In genomic region chr1:205810448-205811157, GRCh38 we compare ENCODE assay signal across 10 cellular contexts. TPM values are rescaled to one million over a fixed set of nuclear protein-coding genes. Genes with fewer than 3 reads are reported as not detected.
DNase-seq lines count a peak whose midpoint lies in the region; ATAC-seq and TF ChIP-seq lines count a peak whose summit lies in the region.
"Had no signal": no experiment of that assay in that cellular context is flagged by ENCODE, and none has a peak within 500 bp of the region (broad histone marks: within the 10 kb centered on the region; RNA-seq: fewer than 3 reads in every experiment).

No MANE protein-coding gene starts in this region.

- H3K36me3 Mint-ChIP-seq in activated CD8-positive, alpha-beta T cell treated with anti-CD3 and anti-CD28 coated beads for 36 hours (ENCODE audit: low read depth): peaks cover 35% of the 10 kb centered on the region
- H3K36me3 Mint-ChIP-seq in activated CD8-positive, alpha-beta T cell treated with anti-CD3 and anti-CD28 coated beads, Interleukin-2, amount 10 ng/mL, durations not matched to agents 7 days and 5 days (ENCODE audit: low read depth): peaks cover 10% of the 10 kb centered on the region
- peaks cover 10% of the 10 kb centered on the region for H3K36me3 Mint-ChIP-seq in activated CD4-positive, alpha-beta T cell treated with anti-CD3 and anti-CD28 coated beads, Interleukin-2, amount 10 ng/mL, durations not matched to agents 7 days and 5 days (ENCODE audit: low read depth)

- no peaks in the 10 kb centered on the region for H3K27me3 Mint-ChIP-seq in activated CD8-positive, alpha-beta T cell treated with anti-CD3 and anti-CD28 coated beads for 36 hours
- peaks cover 7% of the 10 kb centered on the region for H3K27me3 Mint-ChIP-seq in activated CD8-positive, alpha-beta T cell treated with anti-CD3 and anti-CD28 coated beads, Interleukin-2, amount 10 ng/mL, durations not matched to agents 7 days and 5 days (ENCODE audit: low read depth)
- H3K27me3 Mint-ChIP-seq in activated CD4-positive, alpha-beta T cell treated with anti-CD3 and anti-CD28 coated beads, Interleukin-2, amount 10 ng/mL, durations not matched to agents 7 days and 5 days: peaks cover 9% of the 10 kb centered on the region

- no peaks in the 10 kb centered on the region for H3K27me3 ChIP-seq in Panc1 (ENCODE audit: control insufficient read depth, insufficient read depth, low read length)
- H3K27me3 ChIP-seq in skeletal muscle tissue (ENCODE audit: control insufficient read depth in 3 of 3, insufficient read depth in 3 of 3, low read length in 3 of 3): no peaks in the 10 kb centered on the region

- CTCF ChIA-PET in activated CD8-positive, alpha-beta T cell treated with anti-CD3 and anti-CD28 coated beads for 36 hours (lab: Charles Lee): interaction anchor here (1.0 to 3.5 kb wide), 6 partner anchors 19 to 167 kb away, joined by 3 to 16 read pairs (median 7); no protein-coding TSS in a partner anchor
- CTCF ChIA-PET in activated CD8-positive, alpha-beta T cell treated with anti-CD3 and anti-CD28 coated beads, Interleukin-2, amount 10 ng/mL, durations not matched to agents 7 days and 5 days (lab: Charles Lee): interaction anchor here (0.5 to 1.6 kb wide), 9 partner anchors 11 to 167 kb away, joined by 3 to 5 read pairs (median 4); partner anchors contain the start of gene RAB29
- CTCF ChIA-PET in Panc1 (lab: Charles Lee): interaction anchor here (1.0 kb wide), 1 partner anchor 19 kb away, joined by 4 read pairs; no protein-coding TSS in a partner anchor
- CTCF ChIA-PET in activated CD4-positive, alpha-beta T cell treated with anti-CD3 and anti-CD28 coated beads, Interleukin-2, amount 10 ng/mL, durations not matched to agents 7 days and 5 days (lab: Charles Lee): interaction anchor here (0.6 to 1.8 kb wide), 4 partner anchors 11 to 414 kb away, joined by 3 to 5 read pairs (median 4); no protein-coding TSS in a partner anchor

- intact Hi-C loops in activated CD8-positive, alpha-beta T cell treated with anti-CD3 and anti-CD28 coated beads for 36 hours (cut with micrococcal nuclease): no loop called here
- intact Hi-C loops in Panc1 (cut with micrococcal nuclease; ENCODE audit: unreplicated experiment) (no loop called here), left colon (cut with DNase I, micrococcal nuclease) (no loop called here)

- BruUV-seq in Panc1 (replicated peaks; lab: Mats Ljungman, UMichigan): no TSS peak

- in situ Hi-C loops in Panc1 (cut with HindIII; ENCODE audit: low pct_unique_long_range_greater_than_20kb, low sequenced_read_pairs): no loop called here

- no peaks in the 10 kb centered on the region; the same call in 1 of the 2 replicates for H3K36me3 ChIP-seq in Panc1 (ENCODE audit: control insufficient read depth, insufficient read depth, low read length)
- peaks cover 0 to 30% (median 6%) of the 10 kb centered on the region in 3 donors for H3K36me3 ChIP-seq in skeletal muscle tissue (ENCODE audit: control insufficient read depth in 3 of 3, insufficient read depth in 3 of 3, low read length in 3 of 3)

- peak overlapping the region; percentile 4 for H3K4me3 Mint-ChIP-seq in activated CD8-positive, alpha-beta T cell treated with anti-CD3 and anti-CD28 coated beads for 36 hours
- no peak overlapping the region for H3K4me3 Mint-ChIP-seq in activated CD8-positive, alpha-beta T cell treated with anti-CD3 and anti-CD28 coated beads, Interleukin-2, amount 10 ng/mL, durations not matched to agents 7 days and 5 days
- H3K4me3 Mint-ChIP-seq in activated CD4-positive, alpha-beta T cell treated with anti-CD3 and anti-CD28 coated beads, Interleukin-2, amount 10 ng/mL, durations not matched to agents 7 days and 5 days: no peak overlapping the region

- no peak for TF ChIP-seq CTCF in activated CD8-positive, alpha-beta T cell treated with anti-CD3 and anti-CD28 coated beads for 36 hours (IDR thresholded peaks at IDR 0.05)
- TF ChIP-seq CTCF in Panc1 (IDR thresholded peaks at IDR 0.05) (peak; percentile 28; the same call in 1 of the 2 replicates), epithelial cell of proximal tubule (conservative IDR thresholded peaks at IDR 0.05; ENCODE audit: low read depth, low read length) (peak; percentile 52)

- H3K4me3 ChIP-seq in Panc1 (ENCODE audit: low read depth in 2 of 2, low read length in 2 of 2) (no peak overlapping the region), epithelial cell of proximal tubule (ENCODE audit: low read depth, low read length) (peak overlapping the region; percentile 37), skeletal muscle tissue (ENCODE audit: low read length in 3 of 3) (peak overlapping the region; percentile 73 to 91 (median 81))

- H3K27ac Mint-ChIP-seq in activated CD8-positive, alpha-beta T cell treated with anti-CD3 and anti-CD28 coated beads for 36 hours: no peak overlapping the region
- no peak overlapping the region for H3K27ac Mint-ChIP-seq in activated CD8-positive, alpha-beta T cell treated with anti-CD3 and anti-CD28 coated beads, Interleukin-2, amount 10 ng/mL, durations not matched to agents 7 days and 5 days
- no peak overlapping the region for H3K27ac Mint-ChIP-seq in activated CD4-positive, alpha-beta T cell treated with anti-CD3 and anti-CD28 coated beads, Interleukin-2, amount 10 ng/mL, durations not matched to agents 7 days and 5 days

- ATAC-seq in activated CD8-positive, alpha-beta T cell treated with anti-CD3 and anti-CD28 coated beads for 36 hours: no peak
- no peak for ATAC-seq in activated CD8-positive, alpha-beta T cell treated with anti-CD3 and anti-CD28 coated beads, Interleukin-2, amount 10 ng/mL, durations not matched to agents 7 days and 5 days
- ATAC-seq in Panc1 (no peak), left colon (no peak)

- peak overlapping the region; percentile 90 to 98 (median 92) for H3K9ac ChIP-seq in skeletal muscle tissue (ENCODE audit: low read depth in 1 of 3, low read length in 3 of 3)

- no peaks in the 10 kb centered on the region for H3K9me3 Mint-ChIP-seq in activated CD8-positive, alpha-beta T cell treated with anti-CD3 and anti-CD28 coated beads for 36 hours
- no peaks in the 10 kb centered on the region for H3K9me3 Mint-ChIP-seq in activated CD8-positive, alpha-beta T cell treated with anti-CD3 and anti-CD28 coated beads, Interleukin-2, amount 10 ng/mL, durations not matched to agents 7 days and 5 days (ENCODE audit: insufficient read depth)
- no peaks in the 10 kb centered on the region for H3K9me3 Mint-ChIP-seq in activated CD4-positive, alpha-beta T cell treated with anti-CD3 and anti-CD28 coated beads, Interleukin-2, amount 10 ng/mL, durations not matched to agents 7 days and 5 days

- POLR2A ChIA-PET in activated CD8-positive, alpha-beta T cell treated with anti-CD3 and anti-CD28 coated beads for 36 hours (lab: Charles Lee): interaction anchor here (0.9 kb wide), 1 partner anchor 35 kb away, joined by 3 read pairs; the partner anchor contains the start of gene RAB29
- POLR2A ChIA-PET in activated CD8-positive, alpha-beta T cell treated with anti-CD3 and anti-CD28 coated beads, Interleukin-2, amount 10 ng/mL, durations not matched to agents 7 days and 5 days (lab: Charles Lee): no interaction called here
- POLR2A ChIA-PET in Panc1 (lab: Charles Lee): no interaction called here
- POLR2A ChIA-PET in activated CD4-positive, alpha-beta T cell treated with anti-CD3 and anti-CD28 coated beads, Interleukin-2, amount 10 ng/mL, durations not matched to agents 7 days and 5 days (lab: Charles Lee): interaction anchor here (0.6 kb wide), 1 partner anchor 78 kb away, joined by 3 read pairs; no protein-coding TSS in a partner anchor

- no peak for DNase-seq in activated CD8-positive, alpha-beta T cell treated with anti-CD3 and anti-CD28 coated beads for 36 hours
- DNase-seq in activated CD8-positive, alpha-beta T cell treated with anti-CD3 and anti-CD28 coated beads, Interleukin-2, amount 10 ng/mL, durations not matched to agents 7 days and 5 days: no peak
- DNase-seq in Panc1 (ENCODE audit: low read depth, low spot score) (no peak), epithelial cell of proximal tubule (ENCODE audit: low read depth) (no peak), left colon (no peak), globus pallidus (ENCODE audit: low spot score) (no peak)
- DNase-seq in activated CD4-positive, alpha-beta T cell treated with anti-CD3 and anti-CD28 coated beads, Interleukin-2, amount 10 ng/mL, durations not matched to agents 7 days and 5 days: no peak
- DNase-seq: activated CD4-positive, alpha-beta T cell treated with anti-CD3 and anti-CD28 coated beads, Interleukin-2, amount 50 U/mL, for 1 hour; NCI-H2081 had no signal

- H3K4me1 ChIP-seq in Panc1 (ENCODE audit: control insufficient read depth, insufficient read depth, low read length) (peaks cover 15% of the 10 kb centered on the region), skeletal muscle tissue (ENCODE audit: control insufficient read depth in 3 of 3, insufficient read depth in 3 of 3, low read length in 3 of 3) (peaks cover 58 to 64% (median 59%) of the 10 kb centered on the region in 3 donors)

- peaks cover 74% of the 10 kb centered on the region for H3K4me1 Mint-ChIP-seq in activated CD8-positive, alpha-beta T cell treated with anti-CD3 and anti-CD28 coated beads for 36 hours (ENCODE audit: low read depth)
- H3K4me1 Mint-ChIP-seq in activated CD8-positive, alpha-beta T cell treated with anti-CD3 and anti-CD28 coated beads, Interleukin-2, amount 10 ng/mL, durations not matched to agents 7 days and 5 days (ENCODE audit: low read depth): peaks cover 52% of the 10 kb centered on the region
- peaks cover 49% of the 10 kb centered on the region for H3K4me1 Mint-ChIP-seq in activated CD4-positive, alpha-beta T cell treated with anti-CD3 and anti-CD28 coated beads, Interleukin-2, amount 10 ng/mL, durations not matched to agents 7 days and 5 days

- H3K9me3 ChIP-seq in Panc1 (ENCODE audit: control insufficient read depth, insufficient read depth, low read depth, low read length) (no peaks in the 10 kb centered on the region), skeletal muscle tissue (ENCODE audit: control insufficient read depth in 3 of 3, low read length in 3 of 3) (no peaks in the 10 kb centered on the region)

- H3K27ac ChIP-seq in Panc1 (ENCODE audit: low read length) (no peak overlapping the region), skeletal muscle tissue (ENCODE audit: low read depth, low read length) (peak overlapping the region; percentile 93)

RNA-seq across cellular contexts. Expression of gene SLC41A1, which starts 2.4 kb away (rescaled TPM):
- 10 to 100 TPM; 33.6 to 35.3 TPM for total RNA-seq in activated CD8-positive, alpha-beta T cell treated with anti-CD3 and anti-CD28 coated beads for 36 hours
- total RNA-seq in activated CD8-positive, alpha-beta T cell treated with anti-CD3 and anti-CD28 coated beads, Interleukin-2, amount 10 ng/mL, durations not matched to agents 7 days and 5 days: 10 to 100 TPM in 1 of 2 experiments, 1 to 10 TPM in 1; 8.9 to 10.1 TPM
- total RNA-seq in Panc1 (2021; ENCODE audit: unreplicated experiment): 33.3 TPM
- 21.7 TPM for polyA plus RNA-seq in Panc1 (2012; ENCODE audit: insufficient read length)
- 10.9 and 14.0 TPM in 2 replicates for total RNA-seq in epithelial cell of proximal tubule
- total RNA-seq in skeletal muscle tissue: 12.0 TPM
- total RNA-seq in activated CD4-positive, alpha-beta T cell treated with anti-CD3 and anti-CD28 coated beads, Interleukin-2, amount 10 ng/mL, durations not matched to agents 7 days and 5 days: 10 to 100 TPM; 10.8 to 12.2 TPM
- total RNA-seq in left colon: 1 to 10 TPM; 4.4 to 4.9 TPM

RNA-seq across cellular contexts. Expression of gene RAB29, which starts 35.3 kb away (rescaled TPM):
- total RNA-seq in activated CD8-positive, alpha-beta T cell treated with anti-CD3 and anti-CD28 coated beads for 36 hours: 10 to 100 TPM; 20.1 to 22.5 TPM
- 10 to 100 TPM; 42.5 to 42.7 TPM for total RNA-seq in activated CD8-positive, alpha-beta T cell treated with anti-CD3 and anti-CD28 coated beads, Interleukin-2, amount 10 ng/mL, durations not matched to agents 7 days and 5 days
- total RNA-seq in Panc1 (2021; ENCODE audit: unreplicated experiment): 15.1 TPM
- 13.3 TPM for polyA plus RNA-seq in Panc1 (2012; ENCODE audit: insufficient read length)
- total RNA-seq in epithelial cell of proximal tubule: 10.0 and 12.0 TPM in 2 replicates
- 4.7 TPM for total RNA-seq in skeletal muscle tissue
- total RNA-seq in activated CD4-positive, alpha-beta T cell treated with anti-CD3 and anti-CD28 coated beads, Interleukin-2, amount 10 ng/mL, durations not matched to agents 7 days and 5 days: 10 to 100 TPM; 51.7 to 54.6 TPM
- total RNA-seq in left colon: 1 to 10 TPM; 7.3 to 8.0 TPM

RNA-seq across cellular contexts. Expression of gene PM20D1, which starts 39.3 kb away (rescaled TPM):
- under 1 TPM; 0.22 to 0.29 TPM for total RNA-seq in activated CD8-positive, alpha-beta T cell treated with anti-CD3 and anti-CD28 coated beads for 36 hours
- under 1 TPM; 0.16 to 0.55 TPM for total RNA-seq in activated CD8-positive, alpha-beta T cell treated with anti-CD3 and anti-CD28 coated beads, Interleukin-2, amount 10 ng/mL, durations not matched to agents 7 days and 5 days
- total RNA-seq in Panc1 (2021; ENCODE audit: unreplicated experiment) (0.13 TPM), epithelial cell of proximal tubule (not detected in 2 replicates), skeletal muscle tissue (not detected), left colon (under 1 TPM in 1 of 2 donors, not detected in 1; 0.17 TPM)
- polyA plus RNA-seq in Panc1 (2012; ENCODE audit: insufficient read length): 0.35 TPM
- 1 to 10 TPM in 1 of 2 experiments, under 1 TPM in 1; 0.94 to 1.0 TPM for total RNA-seq in activated CD4-positive, alpha-beta T cell treated with anti-CD3 and anti-CD28 coated beads, Interleukin-2, amount 10 ng/mL, durations not matched to agents 7 days and 5 days

Comparison
In these comparisons a context has a peak if more than half of its experiments do, and no peak if none do; other contexts are left out.
1. POLR2A ChIA-PET loops: an anchor here in activated CD8-positive, alpha-beta T cell treated with anti-CD3 and anti-CD28 coated beads for 36 hours (0.9 kb wide) and activated CD4-positive, alpha-beta T cell treated with anti-CD3 and anti-CD28 coated beads, Interleukin-2, amount 10 ng/mL, durations not matched to agents 7 days and 5 days (0.6 kb wide); none called in activated CD8-positive, alpha-beta T cell treated with anti-CD3 and anti-CD28 coated beads, Interleukin-2, amount 10 ng/mL, durations not matched to agents 7 days and 5 days and Panc1.
2. H3K4me3 ChIP-seq: peak in epithelial cell of proximal tubule (single experiment) and skeletal muscle tissue (3 of 3); none in Panc1 (0 of 2).